Comparison of ENCODE assay signal across 1 cellular context in genomic region chr7:64946772-64947171, GRCh38.
TF ChIP-seq lines count a peak whose summit lies in the region.

No MANE protein-coding gene starts in this region.

TF ChIP-seq in SK-N-SH treated with all-trans-retinoic acid at 6 μM for 48 hours, 23 proteins besides CTCF, POLR2A, EP300 and RAD21 (continued from another document):
- no peak for TF ChIP-seq TSHZ2 (CRISPR knock-in tag; IDR thresholded peaks at IDR 0.05)
- no peak for TF ChIP-seq RARB (CRISPR knock-in tag; IDR thresholded peaks at IDR 0.05)
- no peak for TF ChIP-seq ZNF70 (CRISPR knock-in tag; IDR thresholded peaks at IDR 0.05)
- no peak for TF ChIP-seq ZFP30 (CRISPR knock-in tag; IDR thresholded peaks at IDR 0.05)
- TF ChIP-seq TCF4 (CRISPR knock-in tag; IDR thresholded peaks at IDR 0.05; ENCODE audit: borderline replicate concordance): no peak
- no peak for TF ChIP-seq ZC3H10 (CRISPR knock-in tag; IDR thresholded peaks at IDR 0.05)
- TF ChIP-seq CSRNP3 (CRISPR knock-in tag; IDR thresholded peaks at IDR 0.05): no peak
- no peak for TF ChIP-seq PPARA (CRISPR knock-in tag; IDR thresholded peaks at IDR 0.05; ENCODE audit: borderline replicate concordance)
TF ChIP-seq in SK-N-SH treated with all-trans-retinoic acid at 6 μM for 48 hours: peak in this region for 0.
